Comparison of ENCODE assay signal across 31 cellular contexts in the genomic region with DNA sequence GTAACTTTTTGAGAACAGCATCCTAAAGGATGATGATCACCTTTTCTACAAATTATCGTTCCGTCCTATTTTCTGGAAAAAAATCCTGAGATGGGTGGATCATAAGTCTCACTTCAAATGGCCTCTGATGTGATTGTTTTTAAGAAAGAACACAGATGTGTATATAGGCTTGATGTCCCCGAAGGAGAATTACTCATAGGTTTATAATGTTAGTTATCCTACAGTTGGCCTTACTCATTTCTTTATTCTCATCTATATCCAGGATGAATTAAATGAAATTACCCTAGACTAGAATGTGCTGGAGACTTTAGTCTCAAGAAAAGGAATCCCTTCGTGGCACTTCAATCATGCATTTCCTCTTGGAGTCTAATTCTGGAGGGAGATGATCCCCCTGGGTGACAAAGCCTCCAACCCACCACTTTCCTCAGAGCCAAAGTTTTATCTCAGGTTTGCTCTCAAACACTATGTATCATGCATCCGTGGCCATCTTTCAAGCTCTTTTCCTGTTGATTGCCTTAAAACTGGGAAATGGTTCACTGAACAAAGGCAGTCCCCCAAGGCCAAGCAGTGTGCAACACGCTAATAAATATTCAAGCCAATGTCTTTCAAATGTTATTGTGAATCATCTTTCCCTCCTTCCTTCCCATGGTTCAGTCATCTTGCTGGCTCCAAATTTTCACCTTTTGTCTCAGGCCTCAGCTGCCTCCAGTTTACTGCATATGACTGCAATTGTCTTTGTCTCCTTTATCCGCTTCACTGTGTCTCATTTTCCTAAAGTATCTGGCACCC. TPM values are rescaled to one million over a fixed set of nuclear protein-coding genes. Genes with fewer than 3 reads are reported as not detected.
DNase-seq lines count a peak whose midpoint lies in the region; FAIRE-seq and TF ChIP-seq lines count a peak whose summit lies in the region.
"Had no signal": no experiment of that assay in that cellular context is flagged by ENCODE, and none has a peak within 500 bp of the region (broad histone marks: within the 10 kb centered on the region; RNA-seq: fewer than 3 reads in every experiment).

No MANE protein-coding gene starts in this region.

- H3K9me3 Mint-ChIP-seq in nephron progenitor cell: no peaks in the 10 kb centered on the region
- H3K9me3 Mint-ChIP-seq: activated T-cell treated with anti-CD3 and anti-CD28 coated beads, Interleukin-2, amount 50 U/mL, for 4 hours; central memory CD8-positive, alpha-beta T cell; natural killer cell; WTC11 had no signal

- peak overlapping the region; percentile 19 for H3K4me3 Mint-ChIP-seq in nephron progenitor cell
- H3K4me3 Mint-ChIP-seq: activated T-cell treated with anti-CD3 and anti-CD28 coated beads, Interleukin-2, amount 50 U/mL, for 4 hours; B cell; central memory CD8-positive, alpha-beta T cell; natural killer cell; WTC11 had no signal

- peaks cover 15% of the 10 kb centered on the region for H3K4me1 ChIP-seq in ACC112 (ENCODE audit: control insufficient read depth, insufficient read depth, low read length, unreplicated experiment)
- H3K4me1 ChIP-seq: parathyroid adenoma, right lobe of liver, uterus had no signal

- no peak for TF ChIP-seq POLR2A in GM12892 (IDR thresholded peaks at IDR 0.05; ENCODE audit: low read depth, low read length)

- no peak overlapping the region for H2AFZ ChIP-seq in ACC112 (ENCODE audit: low read length, unreplicated experiment)
- H2AFZ ChIP-seq: parathyroid adenoma had no signal

- FAIRE-seq in GM12892 (lab: Jason Lieb, UNC): no peak
- FAIRE-seq: A204.1 had no signal

- peak overlapping the region; percentile 19 for H3K27ac Mint-ChIP-seq in nephron progenitor cell
- H3K27ac Mint-ChIP-seq: B cell, natural killer cell, WTC11 had no signal

- no peaks in the 10 kb centered on the region for H3K36me3 ChIP-seq in ACC112 (ENCODE audit: insufficient read depth, low read length)
- H3K36me3 ChIP-seq: right lobe of liver, thoracic aorta, uterus had no signal

- no peaks in the 10 kb centered on the region for H3K27me3 ChIP-seq in ACC112 (ENCODE audit: insufficient read depth, low read length)
- H3K27me3 ChIP-seq: right lobe of liver, uterus had no signal

- peak overlapping the region; percentile 3; the same call in 1 of the 2 replicates for H3K4me3 ChIP-seq in ACC112 (ENCODE audit: low read depth, low read length)
- H3K4me3 ChIP-seq: right lobe of liver, thoracic aorta, uterus had no signal

- peaks cover 45% of the 10 kb centered on the region for H3K4me1 Mint-ChIP-seq in nephron progenitor cell
- H3K4me1 Mint-ChIP-seq: B cell; central memory CD8-positive, alpha-beta T cell; natural killer cell had no signal

- DNase-seq in HCEC 1CT (peak; percentile 64), dermis blood vessel endothelial cell (peak; percentile 55), nephron progenitor cell (no peak), GM12892 (ENCODE audit: insufficient read length) (no peak), midbrain (lab: John Stamatoyannopoulos, UW) (no peak)
- DNase-seq in stimulated activated CD4-positive, alpha-beta T cell treated with anti-CD3 and anti-CD28 coated beads, Interleukin-4, amount 100 ng/mL, for 24 hours: no peak
- DNase-seq in stimulated activated CD4-positive, alpha-beta T cell treated with anti-CD3 and anti-CD28 coated beads, Interleukin-4, amount 100 ng/mL, for 1 hour: no peak
- DNase-seq: activated CD4-positive, alpha-beta T cell treated with anti-CD3 and anti-CD28 coated beads, Interleukin-2, amount 50 U/mL, for 1 hour; activated gamma-delta T cell treated with Interleukin-2 at 50 U/mL for 16 hours; activated T-cell treated with anti-CD3 and anti-CD28 coated beads, Interleukin-2, amount 50 U/mL, for 4 hours; GDM1; islet precursor cell; MV-4-11; natural killer cell; NCI-H146; NCI-H2171; NCI-H524; right lobe of liver; SHP77; stimulated activated naive CD4-positive, alpha-beta T cell treated with Interleukin-2 at 50 U/mL for 16 hours; SW 1271; T-helper 9 cell; uterus had no signal

- H3K27me3 Mint-ChIP-seq in nephron progenitor cell (ENCODE audit: low read depth, poor library complexity): peaks cover under 1% of the 10 kb centered on the region

- H3K27ac ChIP-seq in ACC112 (ENCODE audit: low read depth, low read length): no peak overlapping the region
- H3K27ac ChIP-seq: KMS-11, parathyroid adenoma, right lobe of liver, thoracic aorta, uterus had no signal

- TF ChIP-seq CTCF in nephron progenitor cell (IDR thresholded peaks at IDR 0.05): no peak

- H3K79me2 ChIP-seq in ACC112 (ENCODE audit: control insufficient read depth, insufficient read depth, low read length, unreplicated experiment): no peaks in the 10 kb centered on the region
- H3K79me2 ChIP-seq: parathyroid adenoma had no signal

- H3K36me3 Mint-ChIP-seq in nephron progenitor cell (ENCODE audit: low read depth): no peaks in the 10 kb centered on the region
- H3K36me3 Mint-ChIP-seq: natural killer cell, WTC11 had no signal

RNA-seq across cellular contexts. Expression of a gene that starts 32.5 kb away (rescaled TPM):
- 160 and 174 TPM in 2 replicates for total RNA-seq in dermis blood vessel endothelial cell
- polyA plus RNA-seq in GM12892 (2012; ENCODE audit: missing spikeins): 21.9 TPM

Comparison
In these comparisons a context has a peak if more than half of its experiments do, and no peak if none do; other contexts are left out.
1. DNase-seq: peak in HCEC 1CT (single experiment) and dermis blood vessel endothelial cell (single experiment); none in nephron progenitor cell (single experiment), GM12892 (single experiment), stimulated activated CD4-positive, alpha-beta T cell treated with anti-CD3 and anti-CD28 coated beads, Interleukin-4, amount 100 ng/mL, for 24 hours (single experiment), stimulated activated CD4-positive, alpha-beta T cell treated with anti-CD3 and anti-CD28 coated beads, Interleukin-4, amount 100 ng/mL, for 1 hour (single experiment) and midbrain (single experiment).